Comparison of ENCODE assay signal across 20 cellular contexts in the genomic region with DNA sequence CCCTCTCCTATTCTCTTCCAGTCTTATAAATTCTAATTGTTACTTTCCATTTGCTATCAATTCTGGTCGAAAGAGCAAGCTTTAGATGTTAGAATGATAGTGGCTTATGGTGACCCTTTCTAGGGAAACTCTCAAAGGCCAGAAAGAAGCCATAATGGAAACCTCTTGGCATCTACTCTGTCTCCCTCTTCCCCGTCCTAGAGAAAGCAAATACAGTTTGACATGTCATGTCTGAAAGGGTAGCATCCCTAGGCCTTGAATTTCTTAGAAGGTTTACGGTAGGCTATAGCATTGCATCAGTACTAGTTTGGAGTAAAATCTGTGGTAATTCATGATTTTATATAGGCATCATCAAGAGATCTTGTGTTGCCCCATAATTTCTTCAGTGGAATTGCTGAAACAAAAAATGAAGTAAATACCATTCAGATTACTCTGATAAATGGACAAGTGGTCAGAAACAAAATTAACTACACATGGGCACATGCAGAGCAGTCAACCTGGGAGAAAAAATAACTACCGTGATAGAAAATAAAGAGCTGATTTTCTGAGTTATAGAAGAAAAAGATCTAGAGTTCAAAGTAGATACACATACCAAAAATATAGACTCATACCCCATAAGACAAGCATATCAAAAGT. TPM values are rescaled to one million over a fixed set of nuclear protein-coding genes. Genes with fewer than 3 reads are reported as not detected.
DNase-seq lines count a peak whose midpoint lies in the region; ATAC-seq, FAIRE-seq and TF ChIP-seq lines count a peak whose summit lies in the region.
"Had no signal": no experiment of that assay in that cellular context is flagged by ENCODE, and none has a peak within 500 bp of the region (broad histone marks: within the 10 kb centered on the region; RNA-seq: fewer than 3 reads in every experiment).

No MANE protein-coding gene starts in this region.

- intact Hi-C loops in Panc1 (cut with micrococcal nuclease; ENCODE audit: unreplicated experiment) = no loop called here
- intact Hi-C loops in K562 (cut with micrococcal nuclease) = loop anchor here (1.0 to 10.0 kb wide), 5 partner anchors 68 to 257 kb away; partner anchors contain the start of gene PIK3CG
- intact Hi-C loops in psoas muscle (cut with DNase I) = no loop called here

- TF ChIP-seq POLR2A in K562 (conservative IDR thresholded peaks at IDR 0.05) = no peak
- TF ChIP-seq POLR2A in suprapubic skin (IDR thresholded peaks at IDR 0.05) = no peak

- H3K27me3 Mint-ChIP-seq in chondrocyte (ENCODE audit: low read depth) = peaks cover 3% of the 10 kb centered on the region

- H3K4me3 ChIP-seq in AG10803 (ENCODE audit: low read length) (no peak overlapping the region), Panc1 (ENCODE audit: low read depth in 2 of 2, low read length in 2 of 2) (no peak overlapping the region), K562 (no peak overlapping the region), neural cell (ENCODE audit: low read length) (peak overlapping the region; percentile 94), psoas muscle (no peak overlapping the region), suprapubic skin (no peak overlapping the region)
- H3K4me3 ChIP-seq: SJSA1 had no signal

- H3K36me3 ChIP-seq in Panc1 (ENCODE audit: control insufficient read depth, insufficient read depth, low read length) (no peaks in the 10 kb centered on the region), K562 (ENCODE audit: control insufficient read depth, insufficient read depth, low read length) (peaks cover 44% of the 10 kb centered on the region), neural cell (ENCODE audit: insufficient read depth, low read length) (no peaks in the 10 kb centered on the region), psoas muscle (ENCODE audit: insufficient read depth in 1 of 2, low read depth in 1 of 2) (no peaks in the 10 kb centered on the region), suprapubic skin (no peaks in the 10 kb centered on the region)
- H3K36me3 ChIP-seq: SJSA1 had no signal

- WGBS in K562 (ENCODE audit: insufficient coverage, low coverage, missing lambda C conversion rate) = 45% methylated on average over 4 of the region's 4 CpGs
- 87 to 93% (median 91%) methylated on average over 4 of the region's 4 CpGs for WGBS in psoas muscle, 3 donors
- WGBS in suprapubic skin = 96% methylated on average over 4 of the region's 4 CpGs

- no peaks in the 10 kb centered on the region for H3K9me2 ChIP-seq in neural cell (ENCODE audit: insufficient read depth, low read length)

- no peak overlapping the region for H3K27ac Mint-ChIP-seq in chondrocyte (ENCODE audit: unreplicated experiment)
- H3K27ac Mint-ChIP-seq: CD8-positive, alpha-beta T cell had no signal

- H3K79me2 ChIP-seq in K562 (ENCODE audit: control insufficient read depth, insufficient read depth, low read length) (peaks cover 93% of the 10 kb centered on the region), neural cell (replicated peaks; ENCODE audit: insufficient read depth, low read length) (peaks cover 87% of the 10 kb centered on the region)

- FAIRE-seq in K562 (lab: Jason Lieb, UNC) = no peak
- FAIRE-seq: H54, HTR-8/SVneo had no signal

- H3K9me3 ChIP-seq in Panc1 (ENCODE audit: control insufficient read depth, insufficient read depth, low read depth, low read length) = no peaks in the 10 kb centered on the region
- no peaks in the 10 kb centered on the region for H3K9me3 ChIP-seq in K562 (replicated peaks; ENCODE audit: control insufficient read depth, insufficient read depth, low read depth, low read length)
- no peaks in the 10 kb centered on the region for H3K9me3 ChIP-seq in neural cell (ENCODE audit: low read length)
- H3K9me3 ChIP-seq in psoas muscle = no peaks in the 10 kb centered on the region
- H3K9me3 ChIP-seq in suprapubic skin = no peaks in the 10 kb centered on the region
- H3K9me3 ChIP-seq: SJSA1 had no signal

- H3K9me3 Mint-ChIP-seq in chondrocyte (ENCODE audit: low read depth) = no peaks in the 10 kb centered on the region
- H3K9me3 Mint-ChIP-seq: CD8-positive, alpha-beta T cell had no signal

- H3K4me3 Mint-ChIP-seq in chondrocyte (ENCODE audit: unreplicated experiment) = no peak overlapping the region
- H3K4me3 Mint-ChIP-seq: CD8-positive, alpha-beta T cell had no signal

- peaks cover 13% of the 10 kb centered on the region for H3K4me1 Mint-ChIP-seq in chondrocyte (ENCODE audit: low read depth)

- in situ Hi-C loops in Panc1 (cut with HindIII; ENCODE audit: low pct_unique_long_range_greater_than_20kb, low sequenced_read_pairs) = no loop called here
- in situ Hi-C loops in K562 (cut with MboI) = loop anchor here (5.0 kb wide), 2 partner anchors 97 to 98 kb away; no protein-coding TSS in a partner anchor

- BruUV-seq in Panc1 (replicated peaks; lab: Mats Ljungman, UMichigan) (no TSS peak), K562 (replicated peaks; lab: Mats Ljungman, UMichigan) (no TSS peak)

- peaks cover 34% of the 10 kb centered on the region for H3K27me3 ChIP-seq in Panc1 (ENCODE audit: control insufficient read depth, insufficient read depth, low read length)
- H3K27me3 ChIP-seq in K562 (ENCODE audit: control insufficient read depth in 2 of 2, insufficient read depth in 2 of 2, low read length in 2 of 2) = no peaks in the 10 kb centered on the region
- no peaks in the 10 kb centered on the region for H3K27me3 ChIP-seq in neural cell (ENCODE audit: insufficient read depth, low read depth, low read length)
- peaks cover 0 to 23% (median 0%) of the 10 kb centered on the region in 3 donors for H3K27me3 ChIP-seq in psoas muscle (ENCODE audit: insufficient read depth in 3 of 3, low read length in 2 of 3)
- H3K27me3 ChIP-seq in suprapubic skin = no peaks in the 10 kb centered on the region
- H3K27me3 ChIP-seq: SJSA1 had no signal

- H4K20me1 ChIP-seq in K562 (replicated peaks; ENCODE audit: control insufficient read depth, insufficient read depth, low read length) (no peaks in the 10 kb centered on the region; the same call in 1 of the 2 replicates), neural cell (ENCODE audit: insufficient read depth) (no peaks in the 10 kb centered on the region)

- H3K9ac ChIP-seq in K562 (ENCODE audit: insufficient read depth in 1 of 2, low read depth in 2 of 2, low read length in 2 of 2) (no peak overlapping the region), neural cell (ENCODE audit: low read length) (no peak overlapping the region)

- CTCF ChIA-PET in Panc1 (lab: Charles Lee) (no interaction called here), K562 (lab: Yijun Ruan, JAX; ENCODE audit: low intra/inter-chr PET ratio) (no interaction called here)

- no peaks in the 10 kb centered on the region for H3K36me3 Mint-ChIP-seq in chondrocyte (ENCODE audit: low read depth)
- H3K36me3 Mint-ChIP-seq: CD8-positive, alpha-beta T cell had no signal

- peak; percentile 46 for DNase-seq in AG10803 (ENCODE audit: low read depth)
- no peak for DNase-seq in Panc1 (ENCODE audit: low read depth, low spot score)
- DNase-seq in K562 (ENCODE audit: extremely low read depth in 1 of 4, low spot score in 3 of 4) = no peak
- DNase-seq in psoas muscle = no peak
- DNase-seq in chondrocyte (ENCODE audit: low spot score) = no peak
- no peak for DNase-seq in suprapubic skin (ENCODE audit: low spot score in 2 of 2)
- DNase-seq: Calu3; CD8-positive, alpha-beta T cell; Kasumi-1; MM.1S; NCI-H1092; NCI-H1436 treated with DMSO at 0.1 percent for 48 hours; NCI-H2029; NCI-H345; NCI-H524 treated with DMSO at 0.1 percent for 48 hours had no signal

- H2AFZ ChIP-seq in K562 (ENCODE audit: low read depth, low read length) = no peak overlapping the region
- H2AFZ ChIP-seq in neural cell (ENCODE audit: low read depth, low read length) = no peak overlapping the region

- H3F3A ChIP-seq in neural cell (ENCODE audit: insufficient read depth, low read length, poor library complexity, severe bottlenecking) = peaks cover 5% of the 10 kb centered on the region

- H3K4me1 ChIP-seq in Panc1 (ENCODE audit: control insufficient read depth, insufficient read depth, low read length) (peaks cover 5% of the 10 kb centered on the region; the same call in 1 of the 2 replicates), K562 (replicated peaks in 1 of 2; ENCODE audit: control insufficient read depth in 2 of 2, insufficient read depth in 2 of 2, low read length in 2 of 2) (peaks cover 9 to 45% of the 10 kb centered on the region in 2 experiments), psoas muscle (peaks cover 15% of the 10 kb centered on the region), suprapubic skin (peaks cover 14% of the 10 kb centered on the region)

- TF ChIP-seq RAD21 in K562 (CRISPR knock-in tag; conservative IDR thresholded peaks at IDR 0.05 in 1 of 2, IDR thresholded peaks at IDR 0.05 in 1 of 2) (no peak), neural cell (conservative IDR thresholded peaks at IDR 0.05) (no peak)

- TF ChIP-seq EP300 in K562 (IDR thresholded peaks at IDR 0.05; ENCODE audit: low read length) (no peak), neural cell (conservative IDR thresholded peaks at IDR 0.05; ENCODE audit: poor library complexity, severe bottlenecking) (no peak), suprapubic skin (IDR thresholded peaks at IDR 0.05) (no peak)

- H3K4me2 ChIP-seq in K562 (ENCODE audit: insufficient read depth, low read length) = peak overlapping the region; percentile 96
- H3K4me2 ChIP-seq in neural cell (ENCODE audit: low read length) = no peak overlapping the region

- ATAC-seq in Panc1 (no peak), K562 (no peak), psoas muscle (no peak), GM21367 (IDR thresholded peaks at IDR 0.05; ENCODE audit: unreplicated experiment) (no peak)
- ATAC-seq: CD8-positive, alpha-beta T cell had no signal

- POLR2A ChIA-PET in Panc1 (lab: Charles Lee) = no interaction called here
- POLR2A ChIA-PET in K562 (lab: Yijun Ruan, JAX) = interaction anchor here (0.6 to 2.5 kb wide), 13 partner anchors 8 to 394 kb away, joined by 3 to 12 read pairs (median 3); no protein-coding TSS in a partner anchor

- no peaks in the 10 kb centered on the region for H3K9me1 ChIP-seq in K562 (ENCODE audit: control insufficient read depth, insufficient read depth, low read length)

- no peak for TF ChIP-seq CTCF in AG10803 (conservative IDR thresholded peaks at IDR 0.05; ENCODE audit: low read length)
- peak; percentile 4; the same call in 1 of the 2 replicates for TF ChIP-seq CTCF in Panc1 (IDR thresholded peaks at IDR 0.05)
- no peak for TF ChIP-seq CTCF in K562 (IDR thresholded peaks at IDR 0.05 in 2 of 3, conservative IDR thresholded peaks at IDR 0.05 in 1 of 3; ENCODE audit: insufficient read depth in 2 of 3, low read depth in 1 of 3, low read length in 3 of 3)
- no peak for TF ChIP-seq CTCF in neural cell (IDR thresholded peaks at IDR 0.05; ENCODE audit: poor library complexity, severe bottlenecking)
- no peak for TF ChIP-seq CTCF in psoas muscle (IDR thresholded peaks at IDR 0.05)
- TF ChIP-seq CTCF in chondrocyte (IDR thresholded peaks at IDR 0.05) = no peak
- no peak for TF ChIP-seq CTCF in suprapubic skin (IDR thresholded peaks at IDR 0.05)

- no peak overlapping the region for H3K27ac ChIP-seq in Panc1 (ENCODE audit: low read length)
- H3K27ac ChIP-seq in K562 (ENCODE audit: extremely low read depth, low read depth, low read length) = 0 out of 3 replicates have a peak overlapping the region, but pooled peaks have one; percentile 1
- H3K27ac ChIP-seq in neural cell (ENCODE audit: low read length) = no peak overlapping the region
- no peak overlapping the region for H3K27ac ChIP-seq in psoas muscle
- H3K27ac ChIP-seq in suprapubic skin = no peak overlapping the region
- H3K27ac ChIP-seq: SJSA1 had no signal

RNA-seq across cellular contexts. Expression of gene PRKAR2B, which starts 4.4 kb away (rescaled TPM):
- total RNA-seq in Panc1 (2021; ENCODE audit: unreplicated experiment) (0.51 TPM), K562 (2014; rRNA removed) (107 and 108 TPM in 2 replicates), K562 (2014; rRNA removed; fragmentation: Illumina TruSeq; extraction: Trizol) (156 and 172 TPM in 2 replicates), K562 (2015; rRNA removed; fragmentation: Illumina TruSeq; extraction: Trizol) (131 and 138 TPM in 2 replicates), K562 (2021) (115 and 129 TPM in 2 replicates), psoas muscle (1 to 10 TPM; 1.3 to 2.5 (median 1.7) TPM), chondrocyte (0.69 to 2.0 TPM (median 0.87 TPM) in 3 replicates), suprapubic skin (10 to 100 TPM in 1 of 4 donors, 1 to 10 TPM in 3; 4.2 to 10.8 (median 6.2) TPM)
- polyA plus RNA-seq in Panc1 (2012; ENCODE audit: insufficient read length) = not detected
- total RNA-seq in K562 (2011; cell fraction: chromatin; rRNA removed; ENCODE audit: low replicate concordance) = 16.3 and 57.4 TPM in 2 replicates
- total RNA-seq in K562 (2011; cell fraction: nucleolus; rRNA removed) = 14.3 and 18.3 TPM in 2 replicates
- 31.1 and 47.5 TPM in 2 replicates for total RNA-seq in K562 (2011; cell fraction: nucleoplasm; rRNA removed)
- polyA plus RNA-seq in K562 (2011; rRNA removed) (122 and 173 TPM in 2 replicates), K562 (2014; fragmentation: Illumina TruSeq; extraction: Trizol) (117 and 140 TPM in 2 replicates), K562 (2014; fragmentation: Nextera tagmentation; extraction: Ambion mirVana) (10 to 100 TPM; 59.0 to 65.4 TPM), K562 (2014; rRNA removed) (77.1 and 86.2 TPM in 2 replicates), neural cell (249 and 297 TPM in 2 replicates), psoas muscle (1 to 10 TPM; 1.4 to 3.5 (median 1.7) TPM)
- polyA plus RNA-seq in K562 (2011; cell fraction: cytosol; rRNA removed) = 29.4 and 57.2 TPM in 2 replicates
- 17.3 and 27.3 TPM in 2 replicates for polyA plus RNA-seq in K562 (2011; cell fraction: nucleus; rRNA removed)
- 79.6 and 100 TPM in 2 replicates for polyA plus RNA-seq in K562 (2012)
- polyA minus RNA-seq in K562 (2011; rRNA and poly(A)+ RNA removed) = 205 and 212 TPM in 2 replicates
- polyA minus RNA-seq in K562 (2011; cell fraction: cytosol; rRNA and poly(A)+ RNA removed) = 96.1 and 101 TPM in 2 replicates
- polyA minus RNA-seq in K562 (2011; cell fraction: nucleus; rRNA and poly(A)+ RNA removed) = 19.3 and 36.1 TPM in 2 replicates
- polyA minus RNA-seq in neural cell = 303 and 312 TPM in 2 replicates
